ENCODE assay signal across 12 cellular contexts in the genomic region with DNA sequence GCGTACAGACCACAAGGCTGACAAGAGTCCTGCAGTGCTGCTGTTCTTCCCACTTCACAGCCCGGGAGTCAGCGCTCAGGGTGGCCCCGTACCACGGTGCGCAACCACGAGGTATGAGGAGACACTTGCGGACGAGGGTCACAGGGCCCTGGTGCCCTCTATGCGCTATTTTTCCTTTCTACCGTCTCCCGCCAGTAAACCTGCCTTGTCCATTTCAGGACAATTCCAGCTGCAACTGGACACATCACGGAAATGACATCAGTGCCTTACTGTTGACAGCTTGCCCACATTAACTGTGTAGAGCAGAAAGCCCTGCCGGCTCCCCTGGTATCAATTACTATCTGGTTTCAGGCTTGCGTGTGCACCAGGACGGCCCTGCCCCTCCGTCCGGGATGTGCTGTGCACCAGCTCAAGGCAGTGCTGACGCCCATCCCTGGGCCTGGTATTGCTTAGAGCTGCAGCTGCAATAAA.
DNase-seq lines count a peak whose midpoint lies in the region; ATAC-seq and TF ChIP-seq lines count a peak whose summit lies in the region.
"Had no signal": no experiment of that assay in that cellular context is flagged by ENCODE, and none has a peak within 500 bp of the region (broad histone marks: within the 10 kb centered on the region; RNA-seq: fewer than 3 reads in every experiment).

No MANE protein-coding gene starts in this region.

- no peaks in the 10 kb centered on the region for H3K9me3 Mint-ChIP-seq in activated CD4-positive, alpha-beta T cell treated with anti-CD3 and anti-CD28 coated beads, Interleukin-2, amount 10 ng/mL, durations not matched to agents 24 days and 14 days
- H3K9me3 Mint-ChIP-seq in naive thymus-derived CD8-positive, alpha-beta T cell = no peaks in the 10 kb centered on the region
- H3K9me3 Mint-ChIP-seq: activated T-helper 1 cell treated with anti-CD3 and anti-CD28 coated beads, Interleukin-12 subunit alpha, Interleukin-12 subunit beta, Interleukin-2, Interleukin-4 antibody, amounts not matched to agents 30 ng/mL and 10 ng/mL and 1 ng/mL, durations not matched to agents 14 hours and 24 hours and 36 hours had no signal

- 59 to 64% methylated on average over 19 of the region's 19 CpGs for WGBS in heart right ventricle, 2 donors

- intact Hi-C loops in heart right ventricle (cut with DNase I) (loop anchor here in 3 of 10 donors (10.0 kb wide), 2 partner anchors 48 to 148 kb away; no protein-coding TSS in a partner anchor), sciatic nerve (cut with DNase I) (no loop called here)
- intact Hi-C loops in activated CD4-positive, alpha-beta T cell treated with anti-CD3 and anti-CD28 coated beads, Interleukin-2, amount 10 ng/mL, durations not matched to agents 24 days and 14 days (cut with micrococcal nuclease) = no loop called here

- H3K27me3 Mint-ChIP-seq in activated CD4-positive, alpha-beta T cell treated with anti-CD3 and anti-CD28 coated beads, Interleukin-2, amount 10 ng/mL, durations not matched to agents 24 days and 14 days = peaks cover 8% of the 10 kb centered on the region
- H3K27me3 Mint-ChIP-seq in naive thymus-derived CD8-positive, alpha-beta T cell = peaks cover 0 to 3% (median 0%) of the 10 kb centered on the region in 5 donors

- H3K27me3 ChIP-seq in heart right ventricle = no peaks in the 10 kb centered on the region

- H3K9me3 ChIP-seq in heart right ventricle = no peaks in the 10 kb centered on the region
- H3K9me3 ChIP-seq: Caco-2 had no signal

- DNase-seq in EH (ENCODE audit: low read depth) (peak; percentile 89), heart right ventricle (no peak), sciatic nerve (ENCODE audit: low spot score) (peak; percentile 60), NOMO-1 treated with DMSO at 0.1 percent for 48 hours (lab: John Stamatoyannopoulos, UW; ENCODE audit: unreplicated experiment) (no peak), HCEC 1CT (no peak)
- no peak for DNase-seq in activated CD4-positive, alpha-beta T cell treated with anti-CD3 and anti-CD28 coated beads, Interleukin-2, amount 10 ng/mL, durations not matched to agents 24 days and 14 days
- no peak for DNase-seq in naive thymus-derived CD8-positive, alpha-beta T cell
- DNase-seq: NCI-H187 had no signal

- H3K27ac Mint-ChIP-seq in activated CD4-positive, alpha-beta T cell treated with anti-CD3 and anti-CD28 coated beads, Interleukin-2, amount 10 ng/mL, durations not matched to agents 24 days and 14 days = no peak overlapping the region
- no peak overlapping the region for H3K27ac Mint-ChIP-seq in naive thymus-derived CD8-positive, alpha-beta T cell
- H3K27ac Mint-ChIP-seq: activated T-helper 1 cell treated with anti-CD3 and anti-CD28 coated beads, Interleukin-12 subunit alpha, Interleukin-12 subunit beta, Interleukin-2, Interleukin-4 antibody, amounts not matched to agents 30 ng/mL and 10 ng/mL and 1 ng/mL, durations not matched to agents 14 hours and 24 hours and 36 hours had no signal

- ATAC-seq in heart right ventricle (peak in 6 of 8 donors; percentile 10 to 42 (median 25)), sciatic nerve (peak; percentile 71)
- ATAC-seq in naive thymus-derived CD8-positive, alpha-beta T cell = no peak
- ATAC-seq: Panc1 had no signal

- H3K4me3 Mint-ChIP-seq in activated CD4-positive, alpha-beta T cell treated with anti-CD3 and anti-CD28 coated beads, Interleukin-2, amount 10 ng/mL, durations not matched to agents 24 days and 14 days = no peak overlapping the region
- no peak overlapping the region for H3K4me3 Mint-ChIP-seq in naive thymus-derived CD8-positive, alpha-beta T cell
- H3K4me3 Mint-ChIP-seq: activated T-helper 1 cell treated with anti-CD3 and anti-CD28 coated beads, Interleukin-12 subunit alpha, Interleukin-12 subunit beta, Interleukin-2, Interleukin-4 antibody, amounts not matched to agents 30 ng/mL and 10 ng/mL and 1 ng/mL, durations not matched to agents 14 hours and 24 hours and 36 hours had no signal

- no peak overlapping the region for H3K4me3 ChIP-seq in heart right ventricle

- no peaks in the 10 kb centered on the region for H3K36me3 Mint-ChIP-seq in activated CD4-positive, alpha-beta T cell treated with anti-CD3 and anti-CD28 coated beads, Interleukin-2, amount 10 ng/mL, durations not matched to agents 24 days and 14 days (ENCODE audit: low read depth)
- no peaks in the 10 kb centered on the region for H3K36me3 Mint-ChIP-seq in naive thymus-derived CD8-positive, alpha-beta T cell

- TF ChIP-seq CTCF in heart right ventricle (IDR thresholded peaks at IDR 0.05) = no peak

- no peaks in the 10 kb centered on the region for H3K4me1 Mint-ChIP-seq in activated CD4-positive, alpha-beta T cell treated with anti-CD3 and anti-CD28 coated beads, Interleukin-2, amount 10 ng/mL, durations not matched to agents 24 days and 14 days
- H3K4me1 Mint-ChIP-seq in naive thymus-derived CD8-positive, alpha-beta T cell = no peaks in the 10 kb centered on the region

- H3K4me1 ChIP-seq in heart right ventricle = peaks cover 20 to 68% (median 43%) of the 10 kb centered on the region in 9 donors
- H3K4me1 ChIP-seq: Caco-2 had no signal

- H3K27ac ChIP-seq in angular gyrus (ENCODE audit: low read depth, low read length) (peak overlapping the region; percentile 64), heart right ventricle (peak overlapping the region in 2 of 10 donors; percentile 2 to 18)

- H3K36me3 ChIP-seq in heart right ventricle = peaks cover 0 to 50% (median 4%) of the 10 kb centered on the region in 9 donors

- POLR2A ChIA-PET in naive thymus-derived CD8-positive, alpha-beta T cell (lab: Charles Lee) = no interaction called here

Comparison
In these comparisons a context has a peak if more than half of its experiments do, and no peak if none do; other contexts are left out.
1. DNase-seq: peak in EH (single experiment) and sciatic nerve (single experiment); none in heart right ventricle (0 of 2), NOMO-1 treated with DMSO at 0.1 percent for 48 hours (single experiment), activated CD4-positive, alpha-beta T cell treated with anti-CD3 and anti-CD28 coated beads, Interleukin-2, amount 10 ng/mL, durations not matched to agents 24 days and 14 days (single experiment), HCEC 1CT (single experiment) and naive thymus-derived CD8-positive, alpha-beta T cell (0 of 10).
2. ATAC-seq: peak in heart right ventricle (6 of 8) and sciatic nerve (single experiment); none in naive thymus-derived CD8-positive, alpha-beta T cell (0 of 2).